26 cellular contexts compared by ENCODE assay signal in genomic region chr13:46145950-46146349, GRCh38. TPM values are rescaled to one million over a fixed set of nuclear protein-coding genes. Genes with fewer than 3 reads are reported as not detected.
"Had no signal": no experiment of that assay in that cellular context is flagged by ENCODE, and none has a peak within 500 bp of the region (broad histone marks: within the 10 kb centered on the region; RNA-seq: fewer than 3 reads in every experiment).

No MANE protein-coding gene starts in this region.

- H3K27ac Mint-ChIP-seq: activated T-helper 2 cell treated with anti-CD3 and anti-CD28 coated beads, Interferon-gamma antibody, Interleukin-2, Interleukin-4, amounts not matched to agents 10 μg/mL and 5 μg/mL and 100 μg/mL, durations not matched to agents 14 hours and 24 hours and 36 hours; brain; WTC11 had no signal

- H3K27me3 ChIP-seq: SJCRH30 had no signal

- H3K9me2 ChIP-seq: SK-N-SH had no signal

- H3K4me2 ChIP-seq: SK-N-SH had no signal

- DNase-seq: activated CD4-positive, alpha-beta T cell treated with anti-CD3 and anti-CD28 coated beads for 48 hours; activated CD4-positive, alpha-beta T cell treated with anti-CD3 and anti-CD28 coated beads, Interleukin-2, amount 50 U/mL, for 4 hours; activated CD4-positive, CD25-positive, alpha-beta regulatory T cell treated with anti-CD3 and anti-CD28 coated beads, Interleukin-2, amount 50 U/mL, for 72 hours; activated CD8-positive, alpha-beta memory T cell treated with anti-CD3 and anti-CD28 coated beads for 24 hours; activated gamma-delta T cell treated with Interleukin-2 at 50 U/mL for 16 hours; activated T-cell treated with anti-CD3 and anti-CD28 coated beads, Interleukin-2, amount 50 U/mL, for 72 hours; amygdala; MM.1S; NCI-H1105; NCI-H1436; NCI-H1694 treated with DMSO at 0.1 percent for 48 hours; NCI-H2029 treated with DMSO at 0.1 percent for 48 hours; NCI-H345; NCI-H510A; NCI-H82; OCI-M1; Right ventricle myocardium superior; SJCRH30; SK-N-SH had no signal

- H3K27ac ChIP-seq: RWPE1, SJCRH30 had no signal

- H3K9me3 Mint-ChIP-seq: activated T-cell treated with anti-CD3 and anti-CD28 coated beads, Interleukin-2, amount 50 U/mL, for 72 hours; activated T-helper 2 cell treated with anti-CD3 and anti-CD28 coated beads, Interferon-gamma antibody, Interleukin-2, Interleukin-4, amounts not matched to agents 10 μg/mL and 5 μg/mL and 100 μg/mL, durations not matched to agents 14 hours and 24 hours and 36 hours; WTC11 had no signal

- H3K27me3 Mint-ChIP-seq: activated naive CD8-positive, alpha-beta T cell had no signal

- H3K4me1 ChIP-seq: SJCRH30 had no signal

- H3K36me3 Mint-ChIP-seq: brain, WTC11 had no signal

- FAIRE-seq: astrocyte had no signal

- H3K4me3 Mint-ChIP-seq: activated naive CD8-positive, alpha-beta T cell; activated T-cell treated with anti-CD3 and anti-CD28 coated beads, Interleukin-2, amount 50 U/mL, for 72 hours; brain had no signal

- H3K9me3 ChIP-seq: SJCRH30, SK-N-SH had no signal

- H3K9ac ChIP-seq: SK-N-SH had no signal

- H3K36me3 ChIP-seq: SJCRH30 had no signal

- H3K4me3 ChIP-seq: SJCRH30 had no signal

RNA-seq across cellular contexts. Expression of gene LCP1, which starts 36.0 kb away (rescaled TPM):
- total RNA-seq: SJCRH30 had no signal

RNA-seq across cellular contexts. Expression of gene CPB2, which starts 41.1 kb away (rescaled TPM):
- total RNA-seq: activated T-cell treated with anti-CD3 and anti-CD28 coated beads, Interleukin-2, amount 50 U/mL, for 72 hours; activated T-helper 2 cell treated with anti-CD3 and anti-CD28 coated beads, Interferon-gamma antibody, Interleukin-2, Interleukin-4, amounts not matched to agents 10 μg/mL and 5 μg/mL and 100 μg/mL, durations not matched to agents 14 hours and 24 hours and 36 hours; astrocyte; Right ventricle myocardium superior; SJCRH30; T-helper 1 cell treated with Interleukin-12 subunit alpha and Interleukin-12 subunit beta and Interleukin-4 antibody, amounts not matched to agents 30 ng/mL and 1 ng/mL, for 36 hours had no signal
- polyA plus RNA-seq: SK-N-SH had no signal
